ENCODE assay signal across 1 cellular context in genomic region chr9:133805876-133806622, GRCh38.
TF ChIP-seq lines count a peak whose summit lies in the region.

No MANE protein-coding gene starts in this region.

TF ChIP-seq in HepG2, 621 proteins besides CTCF, POLR2A, EP300 and RAD21 (continued from another document):
- no peak for TF ChIP-seq ZNF10 (CRISPR knock-in tag; IDR thresholded peaks at IDR 0.05; ENCODE audit: borderline replicate concordance, low read depth)
